17 cellular contexts compared by ENCODE assay signal in genomic region chr12:58186914-58187313, GRCh38.
"Had no signal": no experiment of that assay in that cellular context is flagged by ENCODE, and none has a peak within 500 bp of the region (broad histone marks: within the 10 kb centered on the region; RNA-seq: fewer than 3 reads in every experiment).

No MANE protein-coding gene starts in this region.

- H3K27me3 ChIP-seq: sigmoid colon had no signal

- H3K36me3 ChIP-seq: sigmoid colon, spleen, WERI-Rb-1 had no signal

- H3K27ac ChIP-seq: sigmoid colon, spleen, WERI-Rb-1 had no signal

- DNase-seq: activated CD4-positive, alpha-beta T cell treated with anti-CD3 and anti-CD28 coated beads for 1 hour; activated CD4-positive, alpha-beta T cell treated with anti-CD3 and anti-CD28 coated beads, Interleukin-2, amount 50 U/mL, for 48 hours; activated gamma-delta T cell; cerebellar nuclear complex; cortex of kidney; kidney; sigmoid colon; spleen; stimulated activated CD4-positive, alpha-beta T cell treated with anti-CD3 and anti-CD28 coated beads, Interleukin-4, amount 100 ng/mL, for 4 hours; stimulated activated naive CD4-positive, alpha-beta T cell; T1000; WERI-Rb-1 had no signal

- H3K4me3 ChIP-seq: lung, sigmoid colon, spleen had no signal

- H3K4me1 ChIP-seq: sigmoid colon, spleen had no signal

- H3K27ac Mint-ChIP-seq: activated naive CD4-positive, alpha-beta T cell treated with anti-CD3 and anti-CD28 coated beads, Interleukin-2, amount 50 U/mL, for 24 hours; nephron had no signal

- H3K36me3 Mint-ChIP-seq: activated naive CD4-positive, alpha-beta T cell treated with anti-CD3 and anti-CD28 coated beads, Interleukin-2, amount 50 U/mL, for 24 hours; mesothelial cell of epicardium had no signal

- ATAC-seq: left lobe of liver had no signal
